In the genomic region with DNA sequence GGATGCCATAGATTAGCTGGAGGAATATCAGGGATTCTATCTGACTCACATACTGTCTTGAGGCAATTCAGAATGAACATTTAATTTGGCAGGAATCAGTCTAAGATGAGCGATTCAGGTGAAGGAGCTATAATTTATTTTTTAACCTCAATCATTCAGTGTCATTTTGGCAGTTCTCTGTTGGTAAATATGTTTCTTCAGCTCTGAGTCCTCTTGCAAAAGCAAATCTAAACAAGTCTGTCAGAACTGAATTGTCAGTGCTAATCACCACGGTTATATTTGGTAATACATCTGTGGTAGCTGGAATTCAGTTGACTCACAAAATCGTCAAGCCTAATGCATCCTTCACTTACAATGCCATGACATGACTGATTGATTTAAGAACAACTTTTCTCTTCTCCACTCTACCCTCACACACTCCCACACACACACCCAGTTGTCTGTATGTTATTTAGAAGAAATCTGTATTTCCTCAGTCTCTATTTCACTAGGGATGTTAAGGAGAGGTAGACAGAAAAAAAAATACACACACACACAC, we compare ENCODE assay signal across 20 cellular contexts.
"Had no signal": no experiment of that assay in that cellular context is flagged by ENCODE, and none has a peak within 500 bp of the region (broad histone marks: within the 10 kb centered on the region; RNA-seq: fewer than 3 reads in every experiment).

No MANE protein-coding gene starts in this region.

- H3K27me3 ChIP-seq: breast epithelium, hepatocyte, transverse colon had no signal

- H3K4me1 Mint-ChIP-seq: activated naive CD8-positive, alpha-beta T cell treated with anti-CD3 and anti-CD28 coated beads, Interleukin-2, amount 10 ng/mL, durations not matched to agents 7 days and 5 days; endodermal cell; memory B cell; natural killer cell; T-cell had no signal

- H3K4me3 Mint-ChIP-seq: activated naive CD8-positive, alpha-beta T cell treated with anti-CD3 and anti-CD28 coated beads, Interleukin-2, amount 10 ng/mL, durations not matched to agents 7 days and 5 days; endodermal cell; memory B cell; natural killer cell; T-cell had no signal

- H3K36me3 Mint-ChIP-seq: activated naive CD8-positive, alpha-beta T cell treated with anti-CD3 and anti-CD28 coated beads, Interleukin-2, amount 10 ng/mL, durations not matched to agents 7 days and 5 days; memory B cell; natural killer cell; T-cell had no signal

- H3K9me3 Mint-ChIP-seq: endodermal cell had no signal

- H3K27me3 Mint-ChIP-seq: activated naive CD8-positive, alpha-beta T cell treated with anti-CD3 and anti-CD28 coated beads, Interleukin-2, amount 10 ng/mL, durations not matched to agents 7 days and 5 days; memory B cell; T-cell had no signal

- H3K27ac ChIP-seq: breast epithelium, hepatocyte, left ventricle myocardium inferior, transverse colon had no signal

- H2AFZ ChIP-seq: hepatocyte had no signal

- H3K27ac Mint-ChIP-seq: activated naive CD8-positive, alpha-beta T cell treated with anti-CD3 and anti-CD28 coated beads, Interleukin-2, amount 10 ng/mL, durations not matched to agents 7 days and 5 days; endodermal cell; memory B cell; natural killer cell; T-cell had no signal

- H3K36me3 ChIP-seq: breast epithelium, left ventricle myocardium inferior, transverse colon had no signal

- FAIRE-seq: small intestine had no signal

- H3K4me2 ChIP-seq: hepatocyte had no signal

- H3K4me3 ChIP-seq: breast epithelium, hepatocyte, left ventricle myocardium inferior, transverse colon had no signal

- H3K79me2 ChIP-seq: hepatocyte had no signal

- H3K4me1 ChIP-seq: breast epithelium, left ventricle myocardium inferior, transverse colon had no signal

- DNase-seq: activated CD4-positive, alpha-beta T cell treated with anti-CD3 and anti-CD28 coated beads for 1 hour; activated CD4-positive, alpha-beta T cell treated with anti-CD3 and anti-CD28 coated beads, Interleukin-2, amount 50 U/mL, for 4 hours; activated naive CD4-positive, alpha-beta T cell; activated naive CD8-positive, alpha-beta T cell treated with anti-CD3 and anti-CD28 coated beads, Interleukin-2, amount 10 ng/mL, durations not matched to agents 7 days and 5 days; activated T-cell treated with anti-CD3 and anti-CD28 coated beads for 4 hours; dermis blood vessel endothelial cell; endodermal cell; islet precursor cell; left ventricle myocardium inferior; natural killer cell; right cardiac atrium; small intestine; stimulated activated CD4-positive, alpha-beta T cell treated with anti-CD3 and anti-CD28 coated beads, Interleukin-4, amount 100 ng/mL, for 24 hours; stimulated activated naive CD4-positive, alpha-beta T cell treated with Interleukin-2 at 50 U/mL for 16 hours; T-cell; T1000; transverse colon had no signal

- H3K9me3 ChIP-seq: breast epithelium, left ventricle myocardium inferior, transverse colon had no signal
